ENCODE assay signal across 1 cellular context in genomic region chr7:73557397-73558257, GRCh38.
TF ChIP-seq lines count a peak whose summit lies in the region.

Gene BCL7B (minus strand): TSS chr7:73557690. CDS start chr7:73557578, 112 bp downstream.

TF ChIP-seq in HepG2, 621 proteins besides CTCF, POLR2A, EP300 and RAD21 (continued from another document and continues in another):
- no peak; the same call in 1 of the 2 replicates for TF ChIP-seq GATAD1 (CRISPR knock-in tag; IDR thresholded peaks at IDR 0.05)
- peak; percentile 86; the same call in 1 of the 2 replicates for TF ChIP-seq ZFP37 (CRISPR knock-in tag; IDR thresholded peaks at IDR 0.05; ENCODE audit: borderline replicate concordance)
- peak; percentile 62; the same call in 1 of the 2 replicates for TF ChIP-seq ISL2 (CRISPR knock-in tag; IDR thresholded peaks at IDR 0.05)
- TF ChIP-seq ZNF234 (CRISPR knock-in tag; conservative IDR thresholded peaks at IDR 0.05), result peak; percentile 75
- TF ChIP-seq ZNF12 (CRISPR knock-in tag; IDR thresholded peaks at IDR 0.05), result peak; percentile 66; the same call in 1 of the 2 replicates
- peak; percentile 99 for TF ChIP-seq ZNF772 (CRISPR knock-in tag; IDR thresholded peaks at IDR 0.05)
- TF ChIP-seq ZBTB34 (CRISPR knock-in tag; IDR thresholded peaks at IDR 0.05), result no peak
- TF ChIP-seq JUNB (CRISPR knock-in tag; IDR thresholded peaks at IDR 0.05; ENCODE audit: borderline replicate concordance), result peak; percentile 70; the same call in 1 of the 2 replicates
- peak; percentile 80; the same call in 1 of the 2 replicates for TF ChIP-seq TGIF2 (CRISPR knock-in tag; IDR thresholded peaks at IDR 0.05)
- TF ChIP-seq KLF15 (CRISPR knock-in tag; IDR thresholded peaks at IDR 0.05; ENCODE audit: borderline replicate concordance), result peak; percentile 98
- TF ChIP-seq ZNF703 (CRISPR knock-in tag; IDR thresholded peaks at IDR 0.05; ENCODE audit: borderline replicate concordance), result 0 out of 2 replicates have a peak, but pooled peaks have one; percentile 78
- 0 out of 2 replicates have a peak, but pooled peaks have one; percentile 0 for TF ChIP-seq CREB1 (IDR thresholded peaks at IDR 0.05)
- no peak for TF ChIP-seq CREB1 (CRISPR knock-in tag; IDR thresholded peaks at IDR 0.05)
- TF ChIP-seq, protein P1, sequence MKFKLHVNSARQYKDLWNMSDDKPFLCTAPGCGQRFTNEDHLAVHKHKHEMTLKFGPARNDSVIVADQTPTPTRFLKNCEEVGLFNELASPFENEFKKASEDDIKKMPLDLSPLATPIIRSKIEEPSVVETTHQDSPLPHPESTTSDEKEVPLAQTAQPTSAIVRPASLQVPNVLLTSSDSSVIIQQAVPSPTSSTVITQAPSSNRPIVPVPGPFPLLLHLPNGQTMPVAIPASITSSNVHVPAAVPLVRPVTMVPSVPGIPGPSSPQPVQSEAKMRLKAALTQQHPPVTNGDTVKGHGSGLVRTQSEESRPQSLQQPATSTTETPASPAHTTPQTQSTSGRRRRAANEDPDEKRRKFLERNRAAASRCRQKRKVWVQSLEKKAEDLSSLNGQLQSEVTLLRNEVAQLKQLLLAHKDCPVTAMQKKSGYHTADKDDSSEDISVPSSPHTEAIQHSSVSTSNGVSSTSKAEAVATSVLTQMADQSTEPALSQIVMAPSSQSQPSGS (CRISPR knock-in tag; IDR thresholded peaks at IDR 0.05), result no peak
- 0 out of 2 replicates have a peak, but pooled peaks have one; percentile 60 for TF ChIP-seq ZNF235 (CRISPR knock-in tag; IDR thresholded peaks at IDR 0.05; ENCODE audit: borderline replicate concordance)
- peak; percentile 97 for TF ChIP-seq EED (CRISPR knock-in tag; IDR thresholded peaks at IDR 0.05)
- TF ChIP-seq MEF2D (CRISPR knock-in tag; IDR thresholded peaks at IDR 0.05), result peak; percentile 77; the same call in 1 of the 2 replicates
- TF ChIP-seq, protein P2, sequence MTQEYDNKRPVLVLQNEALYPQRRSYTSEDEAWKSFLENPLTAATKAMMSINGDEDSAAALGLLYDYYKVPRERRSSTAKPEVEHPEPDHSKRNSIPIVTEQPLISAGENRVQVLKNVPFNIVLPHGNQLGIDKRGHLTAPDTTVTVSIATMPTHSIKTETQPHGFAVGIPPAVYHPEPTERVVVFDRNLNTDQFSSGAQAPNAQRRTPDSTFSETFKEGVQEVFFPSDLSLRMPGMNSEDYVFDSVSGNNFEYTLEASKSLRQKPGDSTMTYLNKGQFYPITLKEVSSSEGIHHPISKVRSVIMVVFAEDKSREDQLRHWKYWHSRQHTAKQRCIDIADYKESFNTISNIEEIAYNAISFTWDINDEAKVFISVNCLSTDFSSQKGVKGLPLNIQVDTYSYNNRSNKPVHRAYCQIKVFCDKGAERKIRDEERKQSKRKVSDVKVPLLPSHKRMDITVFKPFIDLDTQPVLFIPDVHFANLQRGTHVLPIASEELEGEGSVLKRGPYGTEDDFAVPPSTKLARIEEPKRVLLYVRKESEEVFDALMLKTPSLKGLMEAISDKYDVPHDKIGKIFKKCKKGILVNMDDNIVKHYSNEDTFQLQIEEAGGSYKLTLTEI (CRISPR knock-in tag; conservative IDR thresholded peaks at IDR 0.05), result no peak
- TF ChIP-seq RAD51 (IDR thresholded peaks at IDR 0.05; ENCODE audit: borderline replicate concordance), result no peak
- TF ChIP-seq RNF219 (CRISPR knock-in tag; IDR thresholded peaks at IDR 0.05), result 0 out of 2 replicates have a peak, but pooled peaks have one; percentile 59
- no peak for TF ChIP-seq HHEX (CRISPR knock-in tag; IDR thresholded peaks at IDR 0.05)
- 0 out of 2 replicates have a peak, but pooled peaks have one; percentile 31 for TF ChIP-seq ZNF3 (CRISPR knock-in tag; IDR thresholded peaks at IDR 0.05)
- TF ChIP-seq ZNF792 (CRISPR knock-in tag; IDR thresholded peaks at IDR 0.05), result 0 out of 2 replicates have a peak, but pooled peaks have one; percentile 36
- no peak for TF ChIP-seq TBL1XR1 (IDR thresholded peaks at IDR 0.05; ENCODE audit: borderline replicate concordance, low read length, partially characterized antibody)
- peak; percentile 58 for TF ChIP-seq GABPB1 (CRISPR knock-in tag; IDR thresholded peaks at IDR 0.05)
- peak; percentile 95 for TF ChIP-seq ZNF484 (CRISPR knock-in tag; IDR thresholded peaks at IDR 0.05; ENCODE audit: borderline replicate concordance, low read depth)
- TF ChIP-seq SIN3B (IDR thresholded peaks at IDR 0.05; ENCODE audit: low read length), result no peak
- no peak for TF ChIP-seq SP5 (CRISPR knock-in tag; IDR thresholded peaks at IDR 0.05; ENCODE audit: borderline replicate concordance, low read depth)
- TF ChIP-seq, protein P3, sequence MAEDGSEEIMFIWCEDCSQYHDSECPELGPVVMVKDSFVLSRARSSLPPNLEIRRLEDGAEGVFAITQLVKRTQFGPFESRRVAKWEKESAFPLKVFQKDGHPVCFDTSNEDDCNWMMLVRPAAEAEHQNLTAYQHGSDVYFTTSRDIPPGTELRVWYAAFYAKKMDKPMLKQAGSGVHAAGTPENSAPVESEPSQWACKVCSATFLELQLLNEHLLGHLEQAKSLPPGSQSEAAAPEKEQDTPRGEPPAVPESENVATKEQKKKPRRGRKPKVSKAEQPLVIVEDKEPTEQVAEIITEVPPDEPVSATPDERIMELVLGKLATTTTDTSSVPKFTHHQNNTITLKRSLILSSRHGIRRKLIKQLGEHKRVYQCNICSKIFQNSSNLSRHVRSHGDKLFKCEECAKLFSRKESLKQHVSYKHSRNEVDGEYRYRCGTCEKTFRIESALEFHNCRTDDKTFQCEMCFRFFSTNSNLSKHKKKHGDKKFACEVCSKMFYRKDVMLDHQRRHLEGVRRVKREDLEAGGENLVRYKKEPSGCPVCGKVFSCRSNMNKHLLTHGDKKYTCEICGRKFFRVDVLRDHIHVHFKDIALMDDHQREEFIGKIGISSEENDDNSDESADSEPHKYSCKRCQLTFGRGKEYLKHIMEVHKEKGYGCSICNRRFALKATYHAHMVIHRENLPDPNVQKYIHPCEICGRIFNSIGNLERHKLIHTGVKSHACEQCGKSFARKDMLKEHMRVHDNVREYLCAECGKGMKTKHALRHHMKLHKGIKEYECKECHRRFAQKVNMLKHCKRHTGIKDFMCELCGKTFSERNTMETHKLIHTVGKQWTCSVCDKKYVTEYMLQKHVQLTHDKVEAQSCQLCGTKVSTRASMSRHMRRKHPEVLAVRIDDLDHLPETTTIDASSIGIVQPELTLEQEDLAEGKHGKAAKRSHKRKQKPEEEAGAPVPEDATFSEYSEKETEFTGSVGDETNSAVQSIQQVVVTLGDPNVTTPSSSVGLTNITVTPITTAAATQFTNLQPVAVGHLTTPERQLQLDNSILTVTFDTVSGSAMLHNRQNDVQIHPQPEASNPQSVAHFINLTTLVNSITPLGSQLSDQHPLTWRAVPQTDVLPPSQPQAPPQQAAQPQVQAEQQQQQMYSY (CRISPR knock-in tag; IDR thresholded peaks at IDR 0.05), result 0 out of 2 replicates have a peak, but pooled peaks have one; percentile 42
- peak; percentile 88 for TF ChIP-seq ZNF558 (CRISPR knock-in tag; IDR thresholded peaks at IDR 0.05; ENCODE audit: borderline replicate concordance)
- TF ChIP-seq RBM22 (optimal IDR thresholded peaks at IDR 0.05; ENCODE audit: low read length), result no peak
- peak; percentile 75 for TF ChIP-seq AGO2 (optimal IDR thresholded peaks at IDR 0.05; ENCODE audit: low read depth, low read length)
- no peak; the same call in 1 of the 2 replicates for TF ChIP-seq THAP11 (CRISPR knock-in tag; IDR thresholded peaks at IDR 0.05)
- 0 out of 2 replicates have a peak, but pooled peaks have one; percentile 54 for TF ChIP-seq STAT6 (CRISPR knock-in tag; IDR thresholded peaks at IDR 0.05; ENCODE audit: borderline replicate concordance)
- peak; percentile 70; the same call in 1 of the 2 replicates for TF ChIP-seq DZIP1 (CRISPR knock-in tag; IDR thresholded peaks at IDR 0.05)
- peak; percentile 73; the same call in 1 of the 2 replicates for TF ChIP-seq ARNTL (CRISPR knock-in tag; IDR thresholded peaks at IDR 0.05)
- TF ChIP-seq, protein P4, sequence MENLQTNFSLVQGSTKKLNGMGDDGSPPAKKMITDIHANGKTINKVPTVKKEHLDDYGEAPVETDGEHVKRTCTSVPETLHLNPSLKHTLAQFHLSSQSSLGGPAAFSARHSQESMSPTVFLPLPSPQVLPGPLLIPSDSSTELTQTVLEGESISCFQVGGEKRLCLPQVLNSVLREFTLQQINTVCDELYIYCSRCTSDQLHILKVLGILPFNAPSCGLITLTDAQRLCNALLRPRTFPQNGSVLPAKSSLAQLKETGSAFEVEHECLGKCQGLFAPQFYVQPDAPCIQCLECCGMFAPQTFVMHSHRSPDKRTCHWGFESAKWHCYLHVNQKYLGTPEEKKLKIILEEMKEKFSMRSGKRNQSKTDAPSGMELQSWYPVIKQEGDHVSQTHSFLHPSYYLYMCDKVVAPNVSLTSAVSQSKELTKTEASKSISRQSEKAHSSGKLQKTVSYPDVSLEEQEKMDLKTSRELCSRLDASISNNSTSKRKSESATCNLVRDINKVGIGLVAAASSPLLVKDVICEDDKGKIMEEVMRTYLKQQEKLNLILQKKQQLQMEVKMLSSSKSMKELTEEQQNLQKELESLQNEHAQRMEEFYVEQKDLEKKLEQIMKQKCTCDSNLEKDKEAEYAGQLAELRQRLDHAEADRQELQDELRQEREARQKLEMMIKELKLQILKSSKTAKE (CRISPR knock-in tag; IDR thresholded peaks at IDR 0.05; ENCODE audit: borderline replicate concordance), result no peak
- no peak for TF ChIP-seq ZFP62 (CRISPR knock-in tag; IDR thresholded peaks at IDR 0.05)
- peak; percentile 88 for TF ChIP-seq MEIS2 (CRISPR knock-in tag; IDR thresholded peaks at IDR 0.05)
- TF ChIP-seq HNF4A (CRISPR knock-in tag; IDR thresholded peaks at IDR 0.05), result peak; percentile 45; the same call in 1 of the 2 replicates
- TF ChIP-seq ZNF446 (CRISPR knock-in tag; IDR thresholded peaks at IDR 0.05), result peak; percentile 97
- TF ChIP-seq NFE2L2 (IDR thresholded peaks at IDR 0.05; ENCODE audit: low read length), result no peak
- TF ChIP-seq ZFY (CRISPR knock-in tag; IDR thresholded peaks at IDR 0.05), result peak; percentile 75
- TF ChIP-seq ARID2 (CRISPR knock-in tag; IDR thresholded peaks at IDR 0.05; ENCODE audit: borderline replicate concordance), result no peak
